In genomic region chr2:69575926-69576325, GRCh38 we compare ENCODE assay signal across 23 cellular contexts.
DNase-seq lines count a peak whose midpoint lies in the region; ATAC-seq and TF ChIP-seq lines count a peak whose summit lies in the region.
"Had no signal": no experiment of that assay in that cellular context is flagged by ENCODE, and none has a peak within 500 bp of the region (broad histone marks: within the 10 kb centered on the region; RNA-seq: fewer than 3 reads in every experiment).

No MANE protein-coding gene starts in this region.

- no peaks in the 10 kb centered on the region for H3K9me3 ChIP-seq in Loucy (ENCODE audit: insufficient read depth, low read depth, low read length)
- H3K9me3 ChIP-seq: Caco-2, neutrophil had no signal

- H3K27me3 ChIP-seq in Loucy (ENCODE audit: insufficient read depth, low read length, poor library complexity, severe bottlenecking): no peaks in the 10 kb centered on the region
- H3K27me3 ChIP-seq: neutrophil had no signal

- H3K36me3 Mint-ChIP-seq in activated CD4-positive, alpha-beta T cell treated with anti-CD3 and anti-CD28 coated beads, Interleukin-2, amount 10 ng/mL, durations not matched to agents 7 days and 5 days (ENCODE audit: low read depth): peaks cover 23% of the 10 kb centered on the region
- peaks cover 2% of the 10 kb centered on the region for H3K36me3 Mint-ChIP-seq in chondrocyte (ENCODE audit: low read depth)
- peaks cover 0 to 44% (median 3%) of the 10 kb centered on the region in 3 donors for H3K36me3 Mint-ChIP-seq in naive thymus-derived CD8-positive, alpha-beta T cell

- H3K79me2 ChIP-seq in Loucy (ENCODE audit: insufficient read depth, low read length): peaks cover 97% of the 10 kb centered on the region

- H3K4me1 ChIP-seq in Loucy (ENCODE audit: insufficient read depth, low read length, poor library complexity, severe bottlenecking): peaks cover 65% of the 10 kb centered on the region

- H3K4me3 Mint-ChIP-seq in activated CD4-positive, alpha-beta T cell treated with anti-CD3 and anti-CD28 coated beads, Interleukin-2, amount 10 ng/mL, durations not matched to agents 7 days and 5 days: no peak overlapping the region
- H3K4me3 Mint-ChIP-seq in chondrocyte (ENCODE audit: unreplicated experiment): no peak overlapping the region
- H3K4me3 Mint-ChIP-seq in naive thymus-derived CD8-positive, alpha-beta T cell: peak overlapping the region in 1 of 10 donors; percentile 22
- H3K4me3 Mint-ChIP-seq: activated naive CD8-positive, alpha-beta T cell treated with anti-CD3 and anti-CD28 coated beads for 36 hours; activated T-helper 17 cell treated with anti-CD3 and anti-CD28 coated beads, Interleukin-2, amount 50 U/mL, for 72 hours had no signal

- CTCF ChIA-PET in activated CD4-positive, alpha-beta T cell treated with anti-CD3 and anti-CD28 coated beads, Interleukin-2, amount 10 ng/mL, durations not matched to agents 7 days and 5 days (lab: Charles Lee): interaction anchor here (1.8 kb wide), 1 partner anchor 10 kb away, joined by 6 read pairs; no protein-coding TSS in a partner anchor

- H4K20me1 ChIP-seq in Loucy (ENCODE audit: insufficient read depth, low read length, poor library complexity, severe bottlenecking): peaks cover 8% of the 10 kb centered on the region

- H3K27me3 Mint-ChIP-seq in activated CD4-positive, alpha-beta T cell treated with anti-CD3 and anti-CD28 coated beads, Interleukin-2, amount 10 ng/mL, durations not matched to agents 7 days and 5 days: no peaks in the 10 kb centered on the region
- H3K27me3 Mint-ChIP-seq in chondrocyte (ENCODE audit: low read depth): no peaks in the 10 kb centered on the region
- H3K27me3 Mint-ChIP-seq in naive thymus-derived CD8-positive, alpha-beta T cell: no peaks in the 10 kb centered on the region
- H3K27me3 Mint-ChIP-seq: activated naive CD8-positive, alpha-beta T cell treated with anti-CD3 and anti-CD28 coated beads for 36 hours; activated T-helper 17 cell treated with anti-CD3 and anti-CD28 coated beads, Interleukin-2, amount 50 U/mL, for 72 hours had no signal

- peak overlapping the region; percentile 51 for H3K27ac Mint-ChIP-seq in activated CD4-positive, alpha-beta T cell treated with anti-CD3 and anti-CD28 coated beads, Interleukin-2, amount 10 ng/mL, durations not matched to agents 7 days and 5 days
- peak overlapping the region; percentile 80 for H3K27ac Mint-ChIP-seq in chondrocyte (ENCODE audit: unreplicated experiment)
- peak overlapping the region; percentile 44 to 83 (median 62) for H3K27ac Mint-ChIP-seq in naive thymus-derived CD8-positive, alpha-beta T cell
- H3K27ac Mint-ChIP-seq: activated naive CD8-positive, alpha-beta T cell treated with anti-CD3 and anti-CD28 coated beads for 36 hours; activated T-helper 17 cell treated with anti-CD3 and anti-CD28 coated beads, Interleukin-2, amount 50 U/mL, for 72 hours had no signal

- H3K36me3 ChIP-seq in Loucy (ENCODE audit: insufficient read depth, low read length): peaks cover 7% of the 10 kb centered on the region; the same call in 1 of the 2 replicates
- H3K36me3 ChIP-seq: neutrophil had no signal

- H2AFZ ChIP-seq in Loucy (ENCODE audit: low read length): no peak overlapping the region

- intact Hi-C loops in head of caudate nucleus (cut with DNase I): no loop called here

- POLR2A ChIA-PET in activated CD4-positive, alpha-beta T cell treated with anti-CD3 and anti-CD28 coated beads, Interleukin-2, amount 10 ng/mL, durations not matched to agents 7 days and 5 days (lab: Charles Lee): no interaction called here
- POLR2A ChIA-PET in naive thymus-derived CD8-positive, alpha-beta T cell (lab: Charles Lee): no interaction called here

- no peaks in the 10 kb centered on the region for H3K9me3 Mint-ChIP-seq in activated CD4-positive, alpha-beta T cell treated with anti-CD3 and anti-CD28 coated beads, Interleukin-2, amount 10 ng/mL, durations not matched to agents 7 days and 5 days
- no peaks in the 10 kb centered on the region for H3K9me3 Mint-ChIP-seq in chondrocyte (ENCODE audit: low read depth)
- no peaks in the 10 kb centered on the region for H3K9me3 Mint-ChIP-seq in naive thymus-derived CD8-positive, alpha-beta T cell
- H3K9me3 Mint-ChIP-seq: activated naive CD8-positive, alpha-beta T cell treated with anti-CD3 and anti-CD28 coated beads for 36 hours; activated T-helper 17 cell treated with anti-CD3 and anti-CD28 coated beads, Interleukin-2, amount 50 U/mL, for 72 hours had no signal

- H3K4me1 Mint-ChIP-seq in activated CD4-positive, alpha-beta T cell treated with anti-CD3 and anti-CD28 coated beads, Interleukin-2, amount 10 ng/mL, durations not matched to agents 7 days and 5 days: peaks cover 53% of the 10 kb centered on the region
- peaks cover 66% of the 10 kb centered on the region for H3K4me1 Mint-ChIP-seq in chondrocyte (ENCODE audit: low read depth)
- H3K4me1 Mint-ChIP-seq in naive thymus-derived CD8-positive, alpha-beta T cell: peaks cover 58 to 93% (median 86%) of the 10 kb centered on the region in 4 donors

- no peak for DNase-seq in activated CD4-positive, alpha-beta T cell treated with anti-CD3 and anti-CD28 coated beads, Interleukin-2, amount 10 ng/mL, durations not matched to agents 7 days and 5 days
- DNase-seq in activated CD4-positive, alpha-beta T cell treated with anti-CD3 and anti-CD28 coated beads for 1 hour: no peak
- DNase-seq in chondrocyte (ENCODE audit: low spot score): no peak
- DNase-seq in naive thymus-derived CD8-positive, alpha-beta T cell: no peak
- DNase-seq in NCI-H187 treated with DMSO at 0.1 percent for 48 hours (lab: John Stamatoyannopoulos, UW): no peak
- DNase-seq in head of caudate nucleus: no peak
- DNase-seq: 8988T; activated CD4-positive, alpha-beta T cell treated with anti-CD3 and anti-CD28 coated beads, Interleukin-2, amount 50 U/mL, for 1 hour; activated naive CD8-positive, alpha-beta T cell treated with anti-CD3 and anti-CD28 coated beads for 36 hours; Caco-2; DMS79; erythroblast; NCI-H1092 treated with DMSO at 0.1 percent for 48 hours; NCI-H1930; NCI-H748 treated with DMSO at 0.1 percent for 48 hours; small intestine; stimulated activated CD4-positive, alpha-beta T cell treated with anti-CD3 and anti-CD28 coated beads, Interleukin-1b, Interleukin-23, amount 100 ng/mL, for 48 hours had no signal

- H3K9me2 ChIP-seq in Loucy (replicated peaks; ENCODE audit: low read depth, low read length): no peaks in the 10 kb centered on the region

- no peak for ATAC-seq in naive thymus-derived CD8-positive, alpha-beta T cell
- ATAC-seq in HG03039 (IDR thresholded peaks at IDR 0.05; ENCODE audit: unreplicated experiment): no peak
- ATAC-seq: activated T-helper 17 cell treated with anti-CD3 and anti-CD28 coated beads, Interleukin-2, amount 50 U/mL, for 72 hours had no signal

- H3K4me2 ChIP-seq in Loucy (ENCODE audit: low read depth, low read length, poor library complexity, severe bottlenecking): peak overlapping the region; percentile 4

- no peak overlapping the region for H3K4me3 ChIP-seq in Loucy (ENCODE audit: low read length, poor library complexity, severe bottlenecking)
- H3K4me3 ChIP-seq: lung, SK-N-MC had no signal

- H3K9ac ChIP-seq in Loucy (ENCODE audit: low read depth, low read length, poor library complexity, severe bottlenecking): no peak overlapping the region

- TF ChIP-seq CTCF in Loucy (conservative IDR thresholded peaks at IDR 0.05; ENCODE audit: low read length): no peak
- no peak for TF ChIP-seq CTCF in chondrocyte (IDR thresholded peaks at IDR 0.05)

- no peaks in the 10 kb centered on the region for H3F3A ChIP-seq in Loucy (ENCODE audit: low read depth)
